23 cellular contexts compared by ENCODE assay signal in genomic region chr3:172274906-172275305, GRCh38.
"Had no signal": no experiment of that assay in that cellular context is flagged by ENCODE, and none has a peak within 500 bp of the region (broad histone marks: within the 10 kb centered on the region; RNA-seq: fewer than 3 reads in every experiment).

No MANE protein-coding gene starts in this region.

- ATAC-seq: effector memory CD8-positive, alpha-beta T cell; pancreas; sciatic nerve; stimulated activated effector memory CD8-positive, alpha-beta T cell treated with anti-CD3 and anti-CD28 coated beads, Interleukin-12 subunit alpha, Interleukin-12 subunit beta, amount 100 ng/mL, for 72 hours; stimulated activated naive CD8-positive, alpha-beta T cell treated with anti-CD3 and anti-CD28 coated beads, Interleukin-15, Interleukin-2, amounts not matched to agents 100 U/mL and 50 U/mL, for 24 hours had no signal

- DNase-seq: central memory CD4-positive, alpha-beta T cell; dermis blood vessel endothelial cell; effector memory CD8-positive, alpha-beta T cell; erythroblast; esophagus squamous epithelium; hypothalamus; naive B cell; pancreas; stimulated activated CD4-positive, alpha-beta T cell treated with anti-CD3 and anti-CD28 coated beads, Interleukin-2, amount 100 ng/mL, for 24 hours; stimulated activated CD4-positive, alpha-beta T cell treated with anti-CD3 and anti-CD28 coated beads, Interleukin-4, amount 100 ng/mL, for 24 hours; stimulated activated naive CD8-positive, alpha-beta T cell treated with anti-CD3 and anti-CD28 coated beads, Interleukin-15, Interleukin-2, amounts not matched to agents 100 U/mL and 50 U/mL, for 24 hours; substantia nigra; testis; tibial artery; upper lobe of left lung; uterus had no signal

- H3K36me3 ChIP-seq: esophagus squamous epithelium, pancreas, tibial artery, uterus had no signal

- H3K4me1 ChIP-seq: testis had no signal

- H3K9me3 Mint-ChIP-seq: effector memory CD8-positive, alpha-beta T cell; memory B cell; naive B cell; neural crest cell; stimulated activated effector memory CD8-positive, alpha-beta T cell treated with anti-CD3 and anti-CD28 coated beads, Interleukin-12 subunit alpha, Interleukin-12 subunit beta, amount 100 ng/mL, for 72 hours had no signal

- H3K9me3 ChIP-seq: esophagus squamous epithelium, neutrophil, pancreas, testis, tibial artery, upper lobe of left lung, uterus had no signal

- H3K4me3 Mint-ChIP-seq: effector memory CD8-positive, alpha-beta T cell; memory B cell; naive B cell; neural crest cell; stimulated activated effector memory CD8-positive, alpha-beta T cell treated with anti-CD3 and anti-CD28 coated beads, Interleukin-12 subunit alpha, Interleukin-12 subunit beta, amount 100 ng/mL, for 72 hours had no signal

- H3K27ac Mint-ChIP-seq: memory B cell, naive B cell had no signal

- H3K27ac ChIP-seq: coronary artery, esophagus squamous epithelium, neutrophil, pancreas, testis, tibial artery, upper lobe of left lung had no signal

- H3K36me3 Mint-ChIP-seq: memory B cell, naive B cell had no signal

- H3K4me1 Mint-ChIP-seq: stimulated activated effector memory CD8-positive, alpha-beta T cell treated with anti-CD3 and anti-CD28 coated beads, Interleukin-12 subunit alpha, Interleukin-12 subunit beta, amount 100 ng/mL, for 72 hours had no signal

- H3K27me3 ChIP-seq: esophagus squamous epithelium, neutrophil, pancreas, testis, tibial artery, upper lobe of left lung, uterus had no signal

- H3K27me3 Mint-ChIP-seq: effector memory CD8-positive, alpha-beta T cell; memory B cell; naive B cell had no signal

- H3K4me3 ChIP-seq: coronary artery, esophagus squamous epithelium, lung, pancreas, testis, tibial artery, upper lobe of left lung, uterus had no signal
